9 cellular contexts compared by ENCODE assay signal in the genomic region with DNA sequence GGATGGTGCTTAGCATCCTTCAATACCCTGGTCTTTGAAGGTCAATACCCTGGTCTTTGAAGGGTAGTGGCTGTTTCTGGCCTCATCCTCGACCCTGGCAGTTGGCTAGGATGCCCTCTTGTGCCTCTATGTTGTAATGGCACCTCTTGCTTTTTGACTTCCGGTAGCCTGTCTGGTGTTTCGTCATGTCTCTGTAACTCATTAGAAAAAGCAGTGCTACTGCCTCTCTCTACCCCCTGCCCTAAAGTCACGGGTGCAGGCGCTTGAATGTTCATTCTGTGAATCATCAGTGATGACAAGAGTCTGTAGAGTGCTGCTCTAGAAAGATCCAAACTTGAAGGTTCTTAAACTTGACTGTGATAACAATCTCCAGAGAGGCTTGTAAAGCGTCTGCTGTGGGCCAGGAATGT. TPM values are rescaled to one million over a fixed set of nuclear protein-coding genes. Genes with fewer than 3 reads are reported as not detected.
DNase-seq lines count a peak whose midpoint lies in the region; ATAC-seq and TF ChIP-seq lines count a peak whose summit lies in the region.
"Had no signal": no experiment of that assay in that cellular context is flagged by ENCODE, and none has a peak within 500 bp of the region (broad histone marks: within the 10 kb centered on the region; RNA-seq: fewer than 3 reads in every experiment).

No MANE protein-coding gene starts in this region.

- H3K4me3 ChIP-seq in BE2C (ENCODE audit: low read depth, low read length): no peak overlapping the region
- H3K4me3 ChIP-seq in GM12875 (ENCODE audit: low read depth, low read length): no peak overlapping the region
- no peak overlapping the region for H3K4me3 ChIP-seq in LNCaP clone FGC (ENCODE audit: low read depth, low read length)
- no peak overlapping the region for H3K4me3 ChIP-seq in hepatocyte
- H3K4me3 ChIP-seq: psoas muscle had no signal

- H3K36me3 ChIP-seq in BE2C (no peaks in the 10 kb centered on the region), hepatocyte (replicated peaks; ENCODE audit: insufficient read depth, low read depth) (no peaks in the 10 kb centered on the region)

- intact Hi-C loops in activated CD4-positive, alpha-beta memory T cell treated with anti-CD3 and anti-CD28 coated beads for 36 hours (cut with micrococcal nuclease): loop anchor here (1.0 to 5.0 kb wide), 3 partner anchors 134 to 241 kb away; no protein-coding TSS in a partner anchor

- no peaks in the 10 kb centered on the region for H3K27me3 Mint-ChIP-seq in activated CD4-positive, alpha-beta memory T cell treated with anti-CD3 and anti-CD28 coated beads for 36 hours
- H3K27me3 Mint-ChIP-seq in stimulated activated naive B cell treated with anti-CD40 and anti-IgM and Interleukin-4, amounts not matched to agents 10 μg/mL and 1 μg/mL and 100 μg/mL, for 72 hours: peaks cover 8 to 25% of the 10 kb centered on the region in 2 donors

- H2AFZ ChIP-seq in hepatocyte: no peak overlapping the region

- no peaks in the 10 kb centered on the region for H3K9me2 ChIP-seq in hepatocyte (replicated peaks; ENCODE audit: insufficient read depth)

- H3K4me2 ChIP-seq in hepatocyte: no peak overlapping the region

- H3K9me3 ChIP-seq in BE2C (no peaks in the 10 kb centered on the region), hepatocyte (ENCODE audit: low read depth) (no peaks in the 10 kb centered on the region)
- H3K9me3 ChIP-seq: psoas muscle had no signal

- POLR2A ChIA-PET in activated CD4-positive, alpha-beta memory T cell treated with anti-CD3 and anti-CD28 coated beads for 36 hours (lab: Charles Lee): no interaction called here

- DNase-seq in BE2C: no peak
- no peak for DNase-seq in LNCaP clone FGC (ENCODE audit: low read depth)
- DNase-seq in activated CD4-positive, alpha-beta memory T cell treated with anti-CD3 and anti-CD28 coated beads for 36 hours: peak; percentile 54
- peak; percentile 62 for DNase-seq in hepatocyte (ENCODE audit: low spot score)
- peak; percentile 11 for DNase-seq in stimulated activated naive B cell treated with anti-CD40 and anti-IgM and Interleukin-4, amounts not matched to agents 10 μg/mL and 1 μg/mL and 100 μg/mL, for 72 hours
- DNase-seq: psoas muscle had no signal

- no peaks in the 10 kb centered on the region for H3K9me3 Mint-ChIP-seq in activated CD4-positive, alpha-beta memory T cell treated with anti-CD3 and anti-CD28 coated beads for 36 hours
- no peaks in the 10 kb centered on the region for H3K9me3 Mint-ChIP-seq in stimulated activated naive B cell treated with anti-CD40 and anti-IgM and Interleukin-4, amounts not matched to agents 10 μg/mL and 1 μg/mL and 100 μg/mL, for 72 hours

- H3K27ac ChIP-seq in hepatocyte: no peak overlapping the region
- H3K27ac ChIP-seq: psoas muscle had no signal

- no peaks in the 10 kb centered on the region for H4K20me1 ChIP-seq in hepatocyte (ENCODE audit: insufficient read depth, poor library complexity, severe bottlenecking)

- no peaks in the 10 kb centered on the region for H3K79me2 ChIP-seq in hepatocyte

- ATAC-seq in stimulated activated naive B cell treated with anti-CD40 and anti-IgM and Interleukin-4, amounts not matched to agents 10 μg/mL and 1 μg/mL and 100 μg/mL, for 72 hours (replicated peaks): peak; percentile 82
- ATAC-seq in HG02852 (IDR thresholded peaks at IDR 0.05; ENCODE audit: unreplicated experiment) (no peak), HG03039 (IDR thresholded peaks at IDR 0.05; ENCODE audit: unreplicated experiment) (no peak)

- 21% methylated on average over 6 of the region's 6 CpGs for WGBS in hepatocyte (ENCODE audit: low lambda C conversion rate, missing lambda C conversion rate)

- H3K27me3 ChIP-seq in BE2C: no peaks in the 10 kb centered on the region
- H3K27me3 ChIP-seq in hepatocyte: no peaks in the 10 kb centered on the region

- no peak overlapping the region for H3K27ac Mint-ChIP-seq in activated CD4-positive, alpha-beta memory T cell treated with anti-CD3 and anti-CD28 coated beads for 36 hours
- no peak overlapping the region for H3K27ac Mint-ChIP-seq in stimulated activated naive B cell treated with anti-CD40 and anti-IgM and Interleukin-4, amounts not matched to agents 10 μg/mL and 1 μg/mL and 100 μg/mL, for 72 hours

- no peaks in the 10 kb centered on the region for H3K36me3 Mint-ChIP-seq in activated CD4-positive, alpha-beta memory T cell treated with anti-CD3 and anti-CD28 coated beads for 36 hours
- no peaks in the 10 kb centered on the region for H3K36me3 Mint-ChIP-seq in stimulated activated naive B cell treated with anti-CD40 and anti-IgM and Interleukin-4, amounts not matched to agents 10 μg/mL and 1 μg/mL and 100 μg/mL, for 72 hours

- TF ChIP-seq CTCF in BE2C (IDR thresholded peaks at IDR 0.05; ENCODE audit: low read depth, low read length) (peak; percentile 48), GM12875 (IDR thresholded peaks at IDR 0.05; ENCODE audit: borderline replicate concordance, insufficient read depth, low read depth, low read length) (peak; percentile 77), LNCaP clone FGC (IDR thresholded peaks at IDR 0.05; ENCODE audit: control insufficient read depth, extremely low read depth, insufficient read depth) (peak; percentile 63), hepatocyte (IDR thresholded peaks at IDR 0.05; ENCODE audit: poor library complexity) (peak; percentile 38)

- no peak overlapping the region for H3K4me3 Mint-ChIP-seq in activated CD4-positive, alpha-beta memory T cell treated with anti-CD3 and anti-CD28 coated beads for 36 hours
- no peak overlapping the region for H3K4me3 Mint-ChIP-seq in stimulated activated naive B cell treated with anti-CD40 and anti-IgM and Interleukin-4, amounts not matched to agents 10 μg/mL and 1 μg/mL and 100 μg/mL, for 72 hours

- CTCF ChIA-PET in activated CD4-positive, alpha-beta memory T cell treated with anti-CD3 and anti-CD28 coated beads for 36 hours (lab: Charles Lee): interaction anchor here (0.6 to 3.4 kb wide), 4 partner anchors 17 to 218 kb away, joined by 4 to 16 read pairs (median 6); no protein-coding TSS in a partner anchor

- H3K4me1 Mint-ChIP-seq in activated CD4-positive, alpha-beta memory T cell treated with anti-CD3 and anti-CD28 coated beads for 36 hours (ENCODE audit: low read depth): peaks cover 2% of the 10 kb centered on the region
- peaks cover 0 to 2% of the 10 kb centered on the region in 2 donors for H3K4me1 Mint-ChIP-seq in stimulated activated naive B cell treated with anti-CD40 and anti-IgM and Interleukin-4, amounts not matched to agents 10 μg/mL and 1 μg/mL and 100 μg/mL, for 72 hours

- H3K4me1 ChIP-seq in BE2C (no peaks in the 10 kb centered on the region), hepatocyte (ENCODE audit: insufficient read depth) (no peaks in the 10 kb centered on the region)
- H3K4me1 ChIP-seq: psoas muscle had no signal

RNA-seq across cellular contexts. Expression of a gene that starts 28.3 kb away (rescaled TPM):
- not detected for polyA plus RNA-seq in BE2C (2012; ENCODE audit: insufficient read depth, insufficient read length, low read depth)
- not detected for total RNA-seq in activated CD4-positive, alpha-beta memory T cell treated with anti-CD3 and anti-CD28 coated beads for 36 hours
- 0.08 and 0.57 TPM in 2 replicates for total RNA-seq in hepatocyte
- 0.41 and 2.4 TPM in 2 replicates for polyA plus RNA-seq in hepatocyte

RNA-seq across cellular contexts. Expression of a gene that starts 57.7 kb away (rescaled TPM):
- polyA plus RNA-seq in BE2C (2012; ENCODE audit: insufficient read depth, insufficient read length, low read depth): not detected
- total RNA-seq in activated CD4-positive, alpha-beta memory T cell treated with anti-CD3 and anti-CD28 coated beads for 36 hours: not detected
- total RNA-seq in hepatocyte: not detected in 2 replicates
- polyA plus RNA-seq in hepatocyte: not detected in 2 replicates

Comparison
In these comparisons a context has a peak if more than half of its experiments do, and no peak if none do; other contexts are left out.
1. DNase-seq: peak in activated CD4-positive, alpha-beta memory T cell treated with anti-CD3 and anti-CD28 coated beads for 36 hours (single experiment), hepatocyte (single experiment) and stimulated activated naive B cell treated with anti-CD40 and anti-IgM and Interleukin-4, amounts not matched to agents 10 μg/mL and 1 μg/mL and 100 μg/mL, for 72 hours (single experiment); none in BE2C (single experiment) and LNCaP clone FGC (single experiment).
2. ATAC-seq: peak in stimulated activated naive B cell treated with anti-CD40 and anti-IgM and Interleukin-4, amounts not matched to agents 10 μg/mL and 1 μg/mL and 100 μg/mL, for 72 hours (2 of 2); none in HG02852 (single experiment) and HG03039 (single experiment).
3. Peak in every context shown above with its lines, with median percentiles within 50 percentile points of each other: CTCF ChIP-seq.